21 cellular contexts compared by ENCODE assay signal in the genomic region with DNA sequence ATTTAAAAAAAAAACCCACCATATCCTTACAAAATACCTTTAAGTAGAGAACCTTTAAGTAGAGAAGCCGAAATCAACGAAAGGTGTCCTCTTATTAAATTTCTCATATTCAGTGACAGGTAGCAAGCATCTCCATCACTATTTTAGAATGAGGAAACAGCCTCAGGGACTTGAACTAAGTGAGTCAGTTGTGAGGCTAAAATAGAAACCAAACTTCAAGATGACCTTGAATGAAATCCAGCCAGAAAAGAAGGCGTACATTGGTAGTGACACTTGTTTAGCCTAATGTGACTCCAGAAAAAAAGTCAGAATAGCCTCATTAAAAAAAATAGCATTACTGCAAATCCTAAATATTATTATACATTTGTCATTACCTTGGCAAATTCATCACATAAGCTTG. TPM values are rescaled to one million over a fixed set of nuclear protein-coding genes. Genes with fewer than 3 reads are reported as not detected.
"Had no signal": no experiment of that assay in that cellular context is flagged by ENCODE, and none has a peak within 500 bp of the region (broad histone marks: within the 10 kb centered on the region; RNA-seq: fewer than 3 reads in every experiment).

No MANE protein-coding gene starts in this region.

- H3K4me1 ChIP-seq: foreskin keratinocyte, left lung, pancreas, stomach, transverse colon had no signal

- H3K27ac ChIP-seq: foreskin keratinocyte, left lung, pancreas, stomach, thoracic aorta, transverse colon had no signal

- DNase-seq: dermis blood vessel endothelial cell; erythroblast; foreskin keratinocyte; immature natural killer cell; left lung; mesenchymal stem cell; midbrain; occipital lobe; pancreas; right cardiac atrium; small intestine; stimulated activated CD4-positive, alpha-beta T cell treated with anti-CD3 and anti-CD28 coated beads, Interleukin-12 subunit alpha, Interleukin-12 subunit beta, amount 100 ng/mL, for 4 hours; stimulated activated naive CD4-positive, alpha-beta T cell; stomach; substantia nigra; transverse colon had no signal

- H3K36me3 Mint-ChIP-seq: immature natural killer cell had no signal

- H3K9me3 Mint-ChIP-seq: immature natural killer cell, nephron had no signal

- H3K27ac Mint-ChIP-seq: immature natural killer cell, progenitor cell of endocrine pancreas had no signal

- H3K4me1 Mint-ChIP-seq: immature natural killer cell had no signal

- H3K36me3 ChIP-seq: left lung, pancreas, stomach, thoracic aorta, transverse colon had no signal

- H3K4me3 ChIP-seq: left lung, lung, pancreas, stomach, thoracic aorta, transverse colon had no signal

- H3K9me3 ChIP-seq: left lung, pancreas, stomach, thoracic aorta, transverse colon had no signal

- FAIRE-seq: keratinocyte, pancreas, small intestine had no signal

- H3K4me3 Mint-ChIP-seq: immature natural killer cell, nephron had no signal

RNA-seq across cellular contexts. Expression of gene RGS8, which starts 20.1 kb away (rescaled TPM):
- total RNA-seq: dermis blood vessel endothelial cell, foreskin keratinocyte, pancreas, stomach, thoracic aorta had no signal
- polyA plus RNA-seq: foreskin keratinocyte, immature natural killer cell, keratinocyte, stomach had no signal
